ENCODE assay signal across 8 cellular contexts in the genomic region with DNA sequence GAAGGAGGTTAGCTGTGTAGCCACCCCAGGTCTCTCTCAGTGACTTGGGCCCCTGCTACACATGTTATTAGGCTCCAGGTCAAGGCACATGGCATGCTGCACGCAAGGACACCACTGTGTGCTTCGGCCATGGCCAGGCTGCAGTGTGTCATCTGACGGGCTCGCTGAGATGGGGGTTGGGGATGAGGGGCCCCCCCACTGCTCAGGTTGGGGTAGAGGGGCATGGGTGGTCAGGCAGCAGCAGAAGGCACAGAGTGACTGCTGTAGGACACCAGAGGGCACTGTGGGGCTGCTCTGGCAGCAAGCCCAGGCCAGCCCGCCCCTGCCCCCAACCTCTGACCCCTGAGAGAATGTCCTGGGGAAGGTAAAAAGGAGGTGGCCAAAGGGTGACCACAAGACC. TPM values are rescaled to one million over a fixed set of nuclear protein-coding genes. Genes with fewer than 3 reads are reported as not detected.
DNase-seq lines count a peak whose midpoint lies in the region; ATAC-seq and TF ChIP-seq lines count a peak whose summit lies in the region.

No MANE protein-coding gene starts in this region.

- H3K36me3 ChIP-seq in heart right ventricle (peaks cover 0 to 46% (median 0%) of the 10 kb centered on the region in 9 donors), tibial artery (peaks cover 0 to 29% (median 15%) of the 10 kb centered on the region in 3 donors)

- H3K27me3 ChIP-seq in heart right ventricle: no peaks in the 10 kb centered on the region
- no peaks in the 10 kb centered on the region for H3K27me3 ChIP-seq in tibial artery

- H3K4me1 ChIP-seq in heart right ventricle: peaks cover 30 to 80% (median 67%) of the 10 kb centered on the region in 9 donors
- peaks cover 12 to 73% (median 50%) of the 10 kb centered on the region in 4 donors for H3K4me1 ChIP-seq in tibial artery

- H3K9me3 ChIP-seq in heart right ventricle: no peaks in the 10 kb centered on the region
- no peaks in the 10 kb centered on the region for H3K9me3 ChIP-seq in tibial artery

- no peaks in the 10 kb centered on the region for H3K9me3 Mint-ChIP-seq in activated naive CD8-positive, alpha-beta T cell treated with anti-CD3 and anti-CD28 coated beads, Interleukin-2, amount 10 ng/mL, durations not matched to agents 7 days and 5 days
- no peaks in the 10 kb centered on the region for H3K9me3 Mint-ChIP-seq in activated naive CD8-positive, alpha-beta T cell treated with anti-CD3 and anti-CD28 coated beads for 36 hours

- 76 to 80% methylated on average over 5 of the region's 5 CpGs for WGBS in heart right ventricle, 2 donors

- peak; percentile 49 for DNase-seq in activated naive CD8-positive, alpha-beta T cell treated with anti-CD3 and anti-CD28 coated beads, Interleukin-2, amount 10 ng/mL, durations not matched to agents 7 days and 5 days
- DNase-seq in activated naive CD8-positive, alpha-beta T cell treated with anti-CD3 and anti-CD28 coated beads for 36 hours: no peak
- DNase-seq in SK-MEL-5 (ENCODE audit: low read depth, low spot score) (peak; percentile 19), heart right ventricle (peak in 1 of 2 donors; percentile 43), tibial artery (no peak), DMS79 (lab: John Stamatoyannopoulos, UW) (no peak)
- DNase-seq in activated CD8-positive, alpha-beta memory T cell treated with anti-CD3 and anti-CD28 coated beads, Interleukin-2, amount 50 U/mL, for 4 hours: no peak

- in situ Hi-C loops in SK-MEL-5 (cut with HindIII; ENCODE audit: low pct_unique_long_range_greater_than_20kb, low sequenced_read_pairs): no loop called here

- intact Hi-C loops in heart right ventricle (cut with DNase I) (loop anchor here in 3 of 10 donors (5.0 kb wide), 3 partner anchors 42 to 102 kb away; a partner anchor contains a TSS), tibial artery (cut with DNase I; ENCODE audit: low total_unique reads) (no loop called here)

- H3K27ac ChIP-seq in heart right ventricle (peak overlapping the region in 3 of 10 donors; percentile 13 to 57 (median 28)), tibial artery (peak overlapping the region in 1 of 2 donors; percentile 2)

- ATAC-seq in activated naive CD8-positive, alpha-beta T cell treated with anti-CD3 and anti-CD28 coated beads, Interleukin-2, amount 10 ng/mL, durations not matched to agents 7 days and 5 days (ENCODE audit: low read depth): no peak
- ATAC-seq in heart right ventricle (peak in 6 of 8 donors; percentile 13 to 38 (median 28)), HG03342 (IDR thresholded peaks at IDR 0.05; ENCODE audit: unreplicated experiment) (no peak)

- H3K4me3 ChIP-seq in heart right ventricle: no peak overlapping the region
- H3K4me3 ChIP-seq in tibial artery: no peak overlapping the region

- peaks cover 17% of the 10 kb centered on the region for H3K4me1 Mint-ChIP-seq in activated naive CD8-positive, alpha-beta T cell treated with anti-CD3 and anti-CD28 coated beads, Interleukin-2, amount 10 ng/mL, durations not matched to agents 7 days and 5 days
- peaks cover 2% of the 10 kb centered on the region for H3K4me1 Mint-ChIP-seq in activated naive CD8-positive, alpha-beta T cell treated with anti-CD3 and anti-CD28 coated beads for 36 hours

- POLR2A ChIA-PET in activated naive CD8-positive, alpha-beta T cell treated with anti-CD3 and anti-CD28 coated beads, Interleukin-2, amount 10 ng/mL, durations not matched to agents 7 days and 5 days (lab: Charles Lee): interaction anchor here (0.7 to 0.8 kb wide), 2 partner anchors 101 to 230 kb away, joined by 3 read pairs; a partner anchor contains a TSS

- TF ChIP-seq CTCF in heart right ventricle (IDR thresholded peaks at IDR 0.05) (peak; percentile 11 to 62 (median 53)), tibial artery (IDR thresholded peaks at IDR 0.05) (peak; percentile 21 to 26)

- H3K4me3 Mint-ChIP-seq in activated naive CD8-positive, alpha-beta T cell treated with anti-CD3 and anti-CD28 coated beads, Interleukin-2, amount 10 ng/mL, durations not matched to agents 7 days and 5 days: no peak overlapping the region
- no peak overlapping the region for H3K4me3 Mint-ChIP-seq in activated naive CD8-positive, alpha-beta T cell treated with anti-CD3 and anti-CD28 coated beads for 36 hours

- peaks cover 7% of the 10 kb centered on the region for H3K36me3 Mint-ChIP-seq in activated naive CD8-positive, alpha-beta T cell treated with anti-CD3 and anti-CD28 coated beads, Interleukin-2, amount 10 ng/mL, durations not matched to agents 7 days and 5 days
- peaks cover 2% of the 10 kb centered on the region for H3K36me3 Mint-ChIP-seq in activated naive CD8-positive, alpha-beta T cell treated with anti-CD3 and anti-CD28 coated beads for 36 hours

- no peak overlapping the region for H3K27ac Mint-ChIP-seq in activated naive CD8-positive, alpha-beta T cell treated with anti-CD3 and anti-CD28 coated beads, Interleukin-2, amount 10 ng/mL, durations not matched to agents 7 days and 5 days
- no peak overlapping the region for H3K27ac Mint-ChIP-seq in activated naive CD8-positive, alpha-beta T cell treated with anti-CD3 and anti-CD28 coated beads for 36 hours

- H3K27me3 Mint-ChIP-seq in activated naive CD8-positive, alpha-beta T cell treated with anti-CD3 and anti-CD28 coated beads, Interleukin-2, amount 10 ng/mL, durations not matched to agents 7 days and 5 days: no peaks in the 10 kb centered on the region
- H3K27me3 Mint-ChIP-seq in activated naive CD8-positive, alpha-beta T cell treated with anti-CD3 and anti-CD28 coated beads for 36 hours: no peaks in the 10 kb centered on the region

RNA-seq across cellular contexts. Expression of a gene that starts 32.2 kb away (rescaled TPM):
- 10 to 100 TPM; 39.6 to 43.4 TPM for total RNA-seq in activated naive CD8-positive, alpha-beta T cell treated with anti-CD3 and anti-CD28 coated beads, Interleukin-2, amount 10 ng/mL, durations not matched to agents 7 days and 5 days
- total RNA-seq in activated naive CD8-positive, alpha-beta T cell treated with anti-CD3 and anti-CD28 coated beads for 36 hours: 10 to 100 TPM; 29.6 to 32.7 TPM
- 8.3 and 12.7 TPM in 2 replicates for total RNA-seq in SK-MEL-5 (2014; rRNA removed; shearing (Covaris generic))
- 18.4 and 20.9 TPM in 2 replicates for polyA plus RNA-seq in SK-MEL-5 (2015; cell fraction: cytosol; rRNA removed)
- 107 and 119 TPM in 2 replicates for polyA plus RNA-seq in SK-MEL-5 (2015; cell fraction: nucleus; rRNA removed)
- 10 to 100 TPM; 12.6 to 40.7 (median 18.0) TPM for total RNA-seq in heart right ventricle
- 100 to 1,000 TPM in 1 of 2 donors, 10 to 100 TPM in 1; 21.4 to 137 TPM for polyA plus RNA-seq in heart right ventricle

RNA-seq across cellular contexts. Expression of a gene that starts 51.0 kb away (rescaled TPM):
- total RNA-seq in activated naive CD8-positive, alpha-beta T cell treated with anti-CD3 and anti-CD28 coated beads, Interleukin-2, amount 10 ng/mL, durations not matched to agents 7 days and 5 days: 100 to 1,000 TPM; 152 to 158 TPM
- 100 to 1,000 TPM in 1 of 2 experiments, 10 to 100 TPM in 1; 96.1 to 101 TPM for total RNA-seq in activated naive CD8-positive, alpha-beta T cell treated with anti-CD3 and anti-CD28 coated beads for 36 hours
- 18.9 and 25.7 TPM in 2 replicates for total RNA-seq in SK-MEL-5 (2014; rRNA removed; shearing (Covaris generic))
- polyA plus RNA-seq in SK-MEL-5 (2015; cell fraction: cytosol; rRNA removed): 34.2 and 44.7 TPM in 2 replicates
- 144 and 159 TPM in 2 replicates for polyA plus RNA-seq in SK-MEL-5 (2015; cell fraction: nucleus; rRNA removed)
- 10 to 100 TPM; 17.6 to 47.1 (median 27.3) TPM for total RNA-seq in heart right ventricle
- polyA plus RNA-seq in heart right ventricle: 10 to 100 TPM; 41.3 to 51.6 TPM

RNA-seq across cellular contexts. Expression of a gene that starts 51.7 kb away (rescaled TPM):
- 10 to 100 TPM; 28.5 to 31.2 TPM for total RNA-seq in activated naive CD8-positive, alpha-beta T cell treated with anti-CD3 and anti-CD28 coated beads, Interleukin-2, amount 10 ng/mL, durations not matched to agents 7 days and 5 days
- total RNA-seq in activated naive CD8-positive, alpha-beta T cell treated with anti-CD3 and anti-CD28 coated beads for 36 hours: 10 to 100 TPM; 20.0 to 21.0 TPM
- total RNA-seq in SK-MEL-5 (2014; rRNA removed; shearing (Covaris generic)): 4.0 and 4.7 TPM in 2 replicates
- polyA plus RNA-seq in SK-MEL-5 (2015; cell fraction: cytosol; rRNA removed): 10.0 and 10.9 TPM in 2 replicates
- polyA plus RNA-seq in SK-MEL-5 (2015; cell fraction: nucleus; rRNA removed): 4.9 and 10.1 TPM in 2 replicates
- 10 to 100 TPM in 2 of 10 donors, 1 to 10 TPM in 8; 5.7 to 13.1 (median 7.5) TPM for total RNA-seq in heart right ventricle
- 1 to 10 TPM; 4.0 to 6.7 TPM for polyA plus RNA-seq in heart right ventricle

Comparison
In these comparisons a context has a peak if more than half of its experiments do, and no peak if none do; other contexts are left out.
1. DNase-seq: peak in activated naive CD8-positive, alpha-beta T cell treated with anti-CD3 and anti-CD28 coated beads, Interleukin-2, amount 10 ng/mL, durations not matched to agents 7 days and 5 days (single experiment) and SK-MEL-5 (single experiment); none in activated naive CD8-positive, alpha-beta T cell treated with anti-CD3 and anti-CD28 coated beads for 36 hours (single experiment), tibial artery (0 of 2), activated CD8-positive, alpha-beta memory T cell treated with anti-CD3 and anti-CD28 coated beads, Interleukin-2, amount 50 U/mL, for 4 hours (single experiment) and DMS79 (single experiment).
2. ATAC-seq: peak in heart right ventricle (6 of 8); none in activated naive CD8-positive, alpha-beta T cell treated with anti-CD3 and anti-CD28 coated beads, Interleukin-2, amount 10 ng/mL, durations not matched to agents 7 days and 5 days (single experiment) and HG03342 (single experiment).